Comparison of ENCODE assay signal across 2 cellular contexts in the genomic region with DNA sequence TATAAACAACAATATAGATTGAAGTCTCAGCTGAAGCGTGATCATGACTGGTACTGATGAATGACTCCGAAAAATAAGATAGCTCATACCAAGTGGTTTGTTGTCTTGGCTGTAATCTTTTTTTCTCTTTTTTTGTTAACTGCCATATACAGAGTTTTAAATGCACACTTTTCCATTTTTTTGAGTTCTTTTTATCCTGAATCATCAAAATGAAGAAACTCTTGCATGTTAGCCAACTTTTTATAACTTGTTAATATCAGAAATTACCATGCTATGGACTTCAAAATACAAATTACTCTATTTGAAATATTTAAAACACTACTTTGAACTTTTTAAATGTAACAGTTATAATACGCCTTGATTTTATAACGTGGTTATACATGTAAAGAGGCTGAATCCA.
TF ChIP-seq lines count a peak whose summit lies in the region.

No MANE protein-coding gene starts in this region.

TF ChIP-seq in A549, 52 proteins besides CTCF, POLR2A, EP300 and RAD21 (continued from another document):
- TF ChIP-seq, protein P1, sequence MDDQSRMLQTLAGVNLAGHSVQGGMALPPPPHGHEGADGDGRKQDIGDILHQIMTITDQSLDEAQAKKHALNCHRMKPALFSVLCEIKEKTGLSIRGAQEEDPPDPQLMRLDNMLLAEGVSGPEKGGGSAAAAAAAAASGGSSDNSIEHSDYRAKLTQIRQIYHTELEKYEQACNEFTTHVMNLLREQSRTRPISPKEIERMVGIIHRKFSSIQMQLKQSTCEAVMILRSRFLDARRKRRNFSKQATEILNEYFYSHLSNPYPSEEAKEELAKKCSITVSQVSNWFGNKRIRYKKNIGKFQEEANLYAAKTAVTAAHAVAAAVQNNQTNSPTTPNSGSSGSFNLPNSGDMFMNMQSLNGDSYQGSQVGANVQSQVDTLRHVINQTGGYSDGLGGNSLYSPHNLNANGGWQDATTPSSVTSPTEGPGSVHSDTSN (IDR thresholded peaks at IDR 0.05): no peak
- no peak for TF ChIP-seq FOSB (CRISPR knock-in tag; IDR thresholded peaks at IDR 0.05)
- TF ChIP-seq RNF2 (IDR thresholded peaks at IDR 0.05; ENCODE audit: borderline replicate concordance, low read depth): no peak
- TF ChIP-seq HDAC2 (IDR thresholded peaks at IDR 0.05): no peak
- TF ChIP-seq MAFK (IDR thresholded peaks at IDR 0.05; ENCODE audit: partially characterized antibody): peak; percentile 52
- TF ChIP-seq JUNB (IDR thresholded peaks at IDR 0.05): no peak
- TF ChIP-seq KDM1A (IDR thresholded peaks at IDR 0.05; ENCODE audit: low read depth): no peak

TF ChIP-seq in K562, 482 proteins besides CTCF, POLR2A, EP300 and RAD21 (continued from another document):
- TF ChIP-seq C11orf30 (IDR thresholded peaks at IDR 0.05; ENCODE audit: low read depth): peak; percentile 46; the same call in 1 of the 2 replicates
- no peak for TF ChIP-seq THRAP3 (IDR thresholded peaks at IDR 0.05; ENCODE audit: borderline replicate concordance)
- TF ChIP-seq ZNF699 (CRISPR knock-in tag; IDR thresholded peaks at IDR 0.05; ENCODE audit: insufficient replicate concordance): no peak
- no peak for TF ChIP-seq HDAC1 (IDR thresholded peaks at IDR 0.05)
- peak; percentile 65 for TF ChIP-seq ZNF316 (IDR thresholded peaks at IDR 0.05)
- TF ChIP-seq KDM4B (IDR thresholded peaks at IDR 0.05; ENCODE audit: borderline replicate concordance in 2 of 2, low read depth in 1 of 2): no peak
TF ChIP-seq in K562: peak in this region for 2.
